Comparison of ENCODE assay signal across 9 cellular contexts in the genomic region with DNA sequence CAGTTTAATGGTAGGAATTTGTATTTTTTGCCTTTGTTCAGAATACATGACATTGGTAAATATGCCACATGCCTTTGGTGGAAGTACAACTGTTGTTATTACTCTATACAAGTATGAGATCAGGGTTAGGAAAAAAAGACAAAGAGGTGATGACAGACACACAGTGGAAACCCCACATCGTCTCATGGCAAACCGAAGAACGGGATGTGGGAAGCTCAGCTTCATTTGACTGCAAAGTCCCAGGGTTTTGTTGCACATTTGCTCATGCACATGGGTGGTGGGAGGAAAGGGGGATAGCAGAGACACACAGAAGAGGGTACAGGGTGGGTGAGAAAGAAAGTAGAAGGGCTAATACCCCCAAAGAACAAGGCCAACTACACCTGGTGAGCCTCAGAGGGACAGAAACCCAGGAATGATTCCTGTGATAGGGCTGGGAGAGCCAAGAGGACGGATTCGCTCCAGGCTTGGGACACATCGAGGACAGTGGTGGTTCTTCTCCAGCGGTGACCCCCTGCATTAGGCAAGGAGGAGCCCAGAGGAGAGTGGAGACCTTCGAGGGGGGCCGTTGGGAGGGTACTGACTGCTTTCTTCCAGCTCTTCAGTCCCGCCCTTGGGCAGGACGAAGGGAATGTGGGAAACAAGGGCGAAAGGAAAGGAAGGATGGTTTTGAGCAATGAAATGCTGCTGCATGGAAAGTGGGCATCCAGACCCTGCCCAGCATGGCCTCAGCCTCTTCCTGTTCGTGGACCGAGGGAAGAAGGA. TPM values are rescaled to one million over a fixed set of nuclear protein-coding genes. Genes with fewer than 3 reads are reported as not detected.
DNase-seq lines count a peak whose midpoint lies in the region; ATAC-seq and TF ChIP-seq lines count a peak whose summit lies in the region.
"Had no signal": no experiment of that assay in that cellular context is flagged by ENCODE, and none has a peak within 500 bp of the region (broad histone marks: within the 10 kb centered on the region; RNA-seq: fewer than 3 reads in every experiment).

No MANE protein-coding gene starts in this region.

- WGBS in spleen, 5 donors = 71 to 83% (median 74%) methylated on average over 14 of the region's 14 CpGs

- H3K9ac ChIP-seq in colonic mucosa (ENCODE audit: low read depth in 2 of 2, low read length in 2 of 2) = peak overlapping the region in 1 of 2 donors; percentile 18

- in situ Hi-C loops in GM18951 (cut with MboI; ENCODE audit: low sequenced_read_pairs, unreplicated experiment) = no loop called here

- H3K36me3 ChIP-seq in colonic mucosa (peaks cover 20% of the 10 kb centered on the region), spleen (peaks cover 6 to 100% (median 59%) of the 10 kb centered on the region in 6 donors)

- TF ChIP-seq CTCF in NB4 (IDR thresholded peaks at IDR 0.05; ENCODE audit: low read depth, low read length) (no peak), colonic mucosa (IDR thresholded peaks at IDR 0.05) (no peak), spleen (IDR thresholded peaks at IDR 0.05 in 8 of 11, conservative IDR thresholded peaks at IDR 0.05 in 3 of 11) (no peak)

- no peak for ATAC-seq in GM21528 (IDR thresholded peaks at IDR 0.05; ENCODE audit: low FRiP score, unreplicated experiment)

- peak; percentile 18 for TF ChIP-seq POLR2A in GM18951 (IDR thresholded peaks at IDR 0.05; ENCODE audit: extremely low read depth, insufficient read depth, insufficient read length)
- no peak for TF ChIP-seq POLR2A in NB4 (IDR thresholded peaks at IDR 0.05; ENCODE audit: extremely low read depth, insufficient read length)
- no peak for TF ChIP-seq POLR2A in spleen (IDR thresholded peaks at IDR 0.05)

- intact Hi-C loops in colonic mucosa (cut with DNase I) (loop anchor here (5.0 kb wide), 1 partner anchor 140 kb away; no protein-coding TSS in a partner anchor), spleen (cut with DNase I; ENCODE audit: low total_unique reads) (loop anchor here (5.0 to 10.0 kb wide), 2 partner anchors 35 to 128 kb away; no protein-coding TSS in a partner anchor)

- peak overlapping the region; percentile 51 for H3K4me3 ChIP-seq in NB4 (ENCODE audit: low read depth, low read length)
- no peak overlapping the region for H3K4me3 ChIP-seq in colonic mucosa
- H3K4me3 ChIP-seq in spleen = peak overlapping the region in 2 of 8 donors; percentile 4 to 55

- no peaks in the 10 kb centered on the region for H3K27me3 ChIP-seq in colonic mucosa
- H3K27me3 ChIP-seq in spleen (replicated peaks in 1 of 7) = no peaks in the 10 kb centered on the region

- peak overlapping the region; percentile 62 for H3K27ac ChIP-seq in colonic mucosa
- H3K27ac ChIP-seq in spleen = peak overlapping the region; percentile 46 to 94 (median 89)

- no peak for DNase-seq in NB4 (ENCODE audit: low read depth)
- no peak for DNase-seq in colonic mucosa
- no peak for DNase-seq in spleen
- no peak for DNase-seq in H4 (ENCODE audit: low spot score)
- no peak for DNase-seq in glomerular visceral epithelial cell (ENCODE audit: extremely low spot score)
- DNase-seq in SKM-1 treated with dmso at 0.1 percent for 144 hours (lab: John Stamatoyannopoulos, UW; ENCODE audit: unreplicated experiment) = no peak
- DNase-seq: mesendoderm had no signal

- H3K4me1 ChIP-seq in colonic mucosa = peaks cover 5% of the 10 kb centered on the region
- H3K4me1 ChIP-seq in spleen = peaks cover 57 to 100% (median 82%) of the 10 kb centered on the region in 6 donors

- H3K9me3 ChIP-seq in colonic mucosa (no peaks in the 10 kb centered on the region), spleen (no peaks in the 10 kb centered on the region)

RNA-seq across cellular contexts. Expression of a gene that starts 8.1 kb away (rescaled TPM):
- total RNA-seq in colonic mucosa = 1 to 10 TPM; 3.9 to 4.1 TPM
- 10 to 100 TPM; 18.5 to 32.5 (median 24.2) TPM for total RNA-seq in spleen
- polyA plus RNA-seq in spleen = 10 to 100 TPM; 11.0 to 20.7 (median 17.9) TPM
- 2.8 and 4.1 TPM in 2 replicates for total RNA-seq in H4 (2014; rRNA removed; shearing (Covaris generic))

RNA-seq across cellular contexts. Expression of a gene that starts 10.6 kb away (rescaled TPM):
- 10 to 100 TPM; 44.9 to 57.8 TPM for total RNA-seq in colonic mucosa
- total RNA-seq in spleen = 10 to 100 TPM; 35.6 to 50.1 (median 42.0) TPM
- 10 to 100 TPM; 15.0 to 17.1 (median 15.9) TPM for polyA plus RNA-seq in spleen
- total RNA-seq in H4 (2014; rRNA removed; shearing (Covaris generic)) = 8.6 and 20.5 TPM in 2 replicates

RNA-seq across cellular contexts. Expression of a gene that starts 17.7 kb away (rescaled TPM):
- 1 to 10 TPM; 1.9 to 2.4 TPM for total RNA-seq in colonic mucosa
- total RNA-seq in spleen = 10 to 100 TPM; 49.2 to 97.2 (median 59.2) TPM
- 100 to 1,000 TPM; 128 to 193 (median 178) TPM for polyA plus RNA-seq in spleen
- total RNA-seq in H4 (2014; rRNA removed; shearing (Covaris generic)) = not detected in 2 replicates

RNA-seq across cellular contexts. Expression of a gene that starts 30.6 kb away (rescaled TPM):
- total RNA-seq in colonic mucosa (100 to 1,000 TPM; 132 to 220 TPM), spleen (10 to 100 TPM; 34.0 to 94.0 (median 89.3) TPM)
- 100 to 1,000 TPM in 2 of 3 donors, 10 to 100 TPM in 1; 73.4 to 137 (median 109) TPM for polyA plus RNA-seq in spleen
- 286 and 368 TPM in 2 replicates for total RNA-seq in H4 (2014; rRNA removed; shearing (Covaris generic))

RNA-seq across cellular contexts. Expression of a gene that starts 31.5 kb away (rescaled TPM):
- total RNA-seq in colonic mucosa (10 to 100 TPM; 35.9 to 94.1 TPM), spleen (10 to 100 TPM; 29.9 to 49.2 (median 39.6) TPM)
- 10 to 100 TPM; 12.0 to 14.1 (median 14.0) TPM for polyA plus RNA-seq in spleen
- 126 and 187 TPM in 2 replicates for total RNA-seq in H4 (2014; rRNA removed; shearing (Covaris generic))

Comparison
In these comparisons a context has a peak if more than half of its experiments do, and no peak if none do; other contexts are left out.
1. RNA of a gene that starts 17.7 kb away (total RNA-seq): 49.2 to 97.2 TPM in spleen; 1.9 to 2.4 TPM in colonic mucosa and not detected in H4; every median in the first group is over 10 times any median in the second.